ENCODE assay signal across 14 cellular contexts in the genomic region with DNA sequence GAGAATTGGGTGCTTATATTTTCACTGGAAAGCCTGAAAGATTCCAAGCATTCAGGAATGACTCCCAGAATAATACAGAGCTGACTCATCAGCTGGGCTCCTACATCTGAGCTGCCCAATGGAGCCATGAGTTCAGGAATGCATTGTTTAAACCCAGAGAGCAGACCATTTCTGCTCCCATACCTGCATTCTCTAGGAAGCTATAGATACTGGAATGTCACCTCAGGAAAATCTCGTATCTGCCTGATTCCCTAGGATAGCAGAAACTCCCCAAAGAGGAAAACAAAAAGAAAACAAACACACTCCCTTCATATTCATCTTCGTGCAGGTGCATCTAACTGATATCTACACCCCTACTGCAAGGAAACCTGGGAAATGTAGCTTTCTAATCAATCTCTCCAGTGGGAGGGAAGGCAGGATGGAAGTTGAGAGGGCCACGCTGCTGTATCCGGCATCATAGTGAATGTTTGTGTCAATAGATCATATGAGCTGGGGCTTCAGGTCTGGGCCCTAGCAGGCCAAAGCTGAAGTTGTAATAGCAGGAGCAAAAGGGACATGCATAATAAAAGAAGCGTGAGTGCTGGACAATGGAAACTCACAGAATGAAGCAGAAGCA. TPM values are rescaled to one million over a fixed set of nuclear protein-coding genes. Genes with fewer than 3 reads are reported as not detected.
A peak's percentile ranks its signal among the peaks of the same experiment; 100 is the strongest.
DNase-seq lines count a peak whose midpoint lies in the region; ATAC-seq and TF ChIP-seq lines count a peak whose summit lies in the region.
"Had no signal": no experiment of that assay in that cellular context is flagged by ENCODE, and none has a peak within 500 bp of the region (broad histone marks: within the 10 kb centered on the region; RNA-seq: fewer than 3 reads in every experiment).

No MANE protein-coding gene starts in this region.

- TF ChIP-seq EP300 in esophagus muscularis mucosa (IDR thresholded peaks at IDR 0.05): no peak

- CTCF ChIA-PET in naive thymus-derived CD4-positive, alpha-beta T cell (lab: Charles Lee): interaction anchor here (1.0 to 1.2 kb wide), 2 partner anchors 90 to 137 kb away, joined by 3 read pairs; no protein-coding TSS in a partner anchor

- DNase-seq in H4 (ENCODE audit: low spot score): peak; percentile 8
- DNase-seq in RWPE2 (ENCODE audit: low spot score): no peak
- no peak for DNase-seq in esophagus muscularis mucosa (ENCODE audit: extremely low spot score)
- DNase-seq in osteocyte (ENCODE audit: extremely low spot score, unreplicated experiment): no peak
- no peak for DNase-seq in naive thymus-derived CD4-positive, alpha-beta T cell
- DNase-seq in natural killer cell: no peak
- DNase-seq: activated CD4-positive, alpha-beta T cell treated with anti-CD3 and anti-CD28 coated beads for 48 hours; DMS153; SHP77 treated with DMSO at 0.1 percent for 48 hours; stimulated activated naive CD8-positive, alpha-beta T cell treated with anti-CD3 and anti-CD28 coated beads, Interleukin-15, Interleukin-2, amounts not matched to agents 100 U/mL and 50 U/mL, for 24 hours had no signal

- 74% methylated on average over 5 of the region's 5 CpGs for WGBS in esophagus muscularis mucosa

- H3K27ac Mint-ChIP-seq in osteocyte (ENCODE audit: unreplicated experiment) (peak overlapping the region; percentile 78), natural killer cell (no peak overlapping the region)
- no peak overlapping the region for H3K27ac Mint-ChIP-seq in naive thymus-derived CD4-positive, alpha-beta T cell

- H3K9me3 ChIP-seq in RWPE2 (ENCODE audit: severe bottlenecking) (no peaks in the 10 kb centered on the region), esophagus muscularis mucosa (no peaks in the 10 kb centered on the region)
- no peaks in the 10 kb centered on the region for H3K9me3 ChIP-seq in naive thymus-derived CD4-positive, alpha-beta T cell (ENCODE audit: control insufficient read depth in 2 of 3, low read length in 3 of 3)

- intact Hi-C loops in esophagus muscularis mucosa (cut with DNase I) (no loop called here), natural killer cell (cut with micrococcal nuclease) (no loop called here)
- intact Hi-C loops in naive thymus-derived CD4-positive, alpha-beta T cell (cut with micrococcal nuclease): no loop called here

- no peaks in the 10 kb centered on the region for H3K36me3 ChIP-seq in RWPE2 (ENCODE audit: low read depth)
- H3K36me3 ChIP-seq in esophagus muscularis mucosa: no peaks in the 10 kb centered on the region
- H3K36me3 ChIP-seq in naive thymus-derived CD4-positive, alpha-beta T cell (ENCODE audit: control insufficient read depth in 2 of 3, insufficient read depth in 3 of 3, low read length in 3 of 3): no peaks in the 10 kb centered on the region

- peaks cover 39% of the 10 kb centered on the region for H3K4me1 ChIP-seq in RWPE2 (ENCODE audit: insufficient read depth, poor library complexity, severe bottlenecking)
- peaks cover 43 to 73% (median 64%) of the 10 kb centered on the region in 4 donors for H3K4me1 ChIP-seq in esophagus muscularis mucosa
- H3K4me1 ChIP-seq in naive thymus-derived CD4-positive, alpha-beta T cell (ENCODE audit: control insufficient read depth in 2 of 2, insufficient read depth in 2 of 2, low read length in 2 of 2): no peaks in the 10 kb centered on the region

- ATAC-seq in RWPE2 (ENCODE audit: low read depth) (peak; percentile 90), HG03571 (IDR thresholded peaks at IDR 0.05; ENCODE audit: unreplicated experiment) (no peak), natural killer cell (no peak), GM18520 (IDR thresholded peaks at IDR 0.05; ENCODE audit: unreplicated experiment) (no peak)
- no peak for ATAC-seq in naive thymus-derived CD4-positive, alpha-beta T cell
- ATAC-seq: activated naive CD4-positive, alpha-beta T cell treated with anti-CD3 and anti-CD28 coated beads, Interleukin-2, amount 50 U/mL, for 72 hours; stimulated activated naive CD8-positive, alpha-beta T cell treated with anti-CD3 and anti-CD28 coated beads, Interleukin-15, Interleukin-2, amounts not matched to agents 100 U/mL and 50 U/mL, for 24 hours had no signal

- TF ChIP-seq CTCF in RWPE2 (IDR thresholded peaks at IDR 0.05; ENCODE audit: poor library complexity, severe bottlenecking) (no peak), esophagus muscularis mucosa (IDR thresholded peaks at IDR 0.05) (no peak), osteocyte (IDR thresholded peaks at IDR 0.05) (no peak), natural killer cell (IDR thresholded peaks at IDR 0.05) (no peak)

- no peak for TF ChIP-seq POLR2A in esophagus muscularis mucosa (IDR thresholded peaks at IDR 0.05; ENCODE audit: low read depth)

- H3K4me1 Mint-ChIP-seq in osteocyte (ENCODE audit: unreplicated experiment): peaks cover 53% of the 10 kb centered on the region
- H3K4me1 Mint-ChIP-seq in naive thymus-derived CD4-positive, alpha-beta T cell: peaks cover 0 to 7% (median 0%) of the 10 kb centered on the region in 7 donors
- H3K4me1 Mint-ChIP-seq in natural killer cell: no peaks in the 10 kb centered on the region

- H3K36me3 Mint-ChIP-seq in osteocyte (ENCODE audit: unreplicated experiment) (no peaks in the 10 kb centered on the region), natural killer cell (no peaks in the 10 kb centered on the region)
- no peaks in the 10 kb centered on the region for H3K36me3 Mint-ChIP-seq in naive thymus-derived CD4-positive, alpha-beta T cell
- H3K36me3 Mint-ChIP-seq: activated naive CD4-positive, alpha-beta T cell treated with anti-CD3 and anti-CD28 coated beads, Interleukin-2, amount 50 U/mL, for 72 hours had no signal

- no peak overlapping the region for H3K4me3 ChIP-seq in RWPE2 (ENCODE audit: severe bottlenecking)
- no peak overlapping the region for H3K4me3 ChIP-seq in esophagus muscularis mucosa
- no peak overlapping the region for H3K4me3 ChIP-seq in naive thymus-derived CD4-positive, alpha-beta T cell (ENCODE audit: low read length)

- H3K27ac ChIP-seq in RWPE2 (ENCODE audit: poor library complexity, severe bottlenecking) (peak overlapping the region; percentile 59), esophagus muscularis mucosa (replicated peaks in 1 of 4) (peak overlapping the region; percentile 69 to 81 (median 80))
- H3K27ac ChIP-seq in naive thymus-derived CD4-positive, alpha-beta T cell (ENCODE audit: low read depth, low read length): no peak overlapping the region
- H3K27ac ChIP-seq: HL-60 had no signal

- H3K9me3 Mint-ChIP-seq in osteocyte (ENCODE audit: unreplicated experiment) (no peaks in the 10 kb centered on the region), natural killer cell (no peaks in the 10 kb centered on the region)
- no peaks in the 10 kb centered on the region for H3K9me3 Mint-ChIP-seq in naive thymus-derived CD4-positive, alpha-beta T cell
- H3K9me3 Mint-ChIP-seq: activated naive CD4-positive, alpha-beta T cell treated with anti-CD3 and anti-CD28 coated beads, Interleukin-2, amount 50 U/mL, for 72 hours had no signal

- POLR2A ChIA-PET in naive thymus-derived CD4-positive, alpha-beta T cell (lab: Charles Lee): no interaction called here

- H3K4me3 Mint-ChIP-seq in osteocyte (ENCODE audit: unreplicated experiment): no peak overlapping the region
- no peak overlapping the region for H3K4me3 Mint-ChIP-seq in naive thymus-derived CD4-positive, alpha-beta T cell
- no peak overlapping the region for H3K4me3 Mint-ChIP-seq in natural killer cell

- H3K27me3 Mint-ChIP-seq in osteocyte (ENCODE audit: unreplicated experiment) (no peaks in the 10 kb centered on the region), natural killer cell (ENCODE audit: low read depth in 2 of 2) (peaks cover 0 to 12% of the 10 kb centered on the region in 2 donors)
- H3K27me3 Mint-ChIP-seq in naive thymus-derived CD4-positive, alpha-beta T cell: peaks cover 0 to 14% (median 2%) of the 10 kb centered on the region in 5 donors

- H3K27me3 ChIP-seq in RWPE2 (ENCODE audit: insufficient read depth, poor library complexity, severe bottlenecking): no peaks in the 10 kb centered on the region
- H3K27me3 ChIP-seq in esophagus muscularis mucosa: no peaks in the 10 kb centered on the region
- no peaks in the 10 kb centered on the region for H3K27me3 ChIP-seq in naive thymus-derived CD4-positive, alpha-beta T cell (ENCODE audit: control insufficient read depth in 2 of 2, insufficient read depth in 2 of 2, low read length in 2 of 2)

RNA-seq across cellular contexts. Expression of gene SLC2A12, which starts 8.2 kb away (rescaled TPM):
- 4.7 and 4.9 TPM in 2 replicates for total RNA-seq in H4 (2014; rRNA removed; shearing (Covaris generic))
- total RNA-seq in esophagus muscularis mucosa: 10 to 100 TPM; 23.2 to 50.7 (median 43.1) TPM
- total RNA-seq in osteocyte: 10.4 and 10.7 TPM in 2 replicates
- total RNA-seq in naive thymus-derived CD4-positive, alpha-beta T cell: under 1 TPM in 2 of 5 experiments, not detected in 3; 0.07 to 0.11 TPM
- polyA plus RNA-seq in naive thymus-derived CD4-positive, alpha-beta T cell: under 1 TPM in 1 of 2 donors, not detected in 1; 0.09 TPM
- under 1 TPM in 1 of 3 donors, not detected in 2; 0.08 TPM for total RNA-seq in natural killer cell
